In genomic region chr2:24836206-24836605, GRCh38 we compare ENCODE assay signal across 18 cellular contexts. TPM values are rescaled to one million over a fixed set of nuclear protein-coding genes. Genes with fewer than 3 reads are reported as not detected.
DNase-seq lines count a peak whose midpoint lies in the region; ATAC-seq and TF ChIP-seq lines count a peak whose summit lies in the region.
"Had no signal": no experiment of that assay in that cellular context is flagged by ENCODE, and none has a peak within 500 bp of the region (broad histone marks: within the 10 kb centered on the region; RNA-seq: fewer than 3 reads in every experiment).

No MANE protein-coding gene starts in this region.

- no peak for ATAC-seq in stimulated activated naive CD8-positive, alpha-beta T cell treated with anti-CD3 and anti-CD28 coated beads, Interleukin-15, amount 100 ng/mL, for 72 hours
- no peak for ATAC-seq in foreskin keratinocyte
- ATAC-seq: A549 had no signal

- H3K27me3 Mint-ChIP-seq in chondrocyte (ENCODE audit: low read depth) = no peaks in the 10 kb centered on the region
- peaks cover 10% of the 10 kb centered on the region for H3K27me3 Mint-ChIP-seq in neural progenitor cell (ENCODE audit: insufficient read depth, low read depth)
- no peaks in the 10 kb centered on the region for H3K27me3 Mint-ChIP-seq in stimulated activated naive CD8-positive, alpha-beta T cell treated with anti-CD3 and anti-CD28 coated beads, Interleukin-15, amount 100 ng/mL, for 72 hours
- H3K27me3 Mint-ChIP-seq: CD4-positive, alpha-beta memory T cell had no signal

- no peak overlapping the region for H2AFZ ChIP-seq in neural progenitor cell (replicated peaks)

- no peaks in the 10 kb centered on the region for H3K79me2 ChIP-seq in neural progenitor cell (ENCODE audit: low read depth)

- no peak overlapping the region for H3K27ac ChIP-seq in neural progenitor cell
- H3K27ac ChIP-seq in ovary = no peak overlapping the region
- no peak overlapping the region for H3K27ac ChIP-seq in foreskin keratinocyte
- H3K27ac ChIP-seq: A549 had no signal

- peaks cover 20% of the 10 kb centered on the region for H3F3A ChIP-seq in neural progenitor cell (ENCODE audit: low read depth)

- TF ChIP-seq EP300 in ovary (IDR thresholded peaks at IDR 0.05) = no peak

- intact Hi-C loops in ovary (cut with DNase I) = loop anchor here in 1 of 4 donors (10.0 kb wide), 1 partner anchor 289 kb away; no protein-coding TSS in a partner anchor

- H3K27ac Mint-ChIP-seq in chondrocyte (ENCODE audit: unreplicated experiment) = no peak overlapping the region
- H3K27ac Mint-ChIP-seq in neural progenitor cell = peak overlapping the region; percentile 46
- H3K27ac Mint-ChIP-seq in stimulated activated naive CD8-positive, alpha-beta T cell treated with anti-CD3 and anti-CD28 coated beads, Interleukin-15, amount 100 ng/mL, for 72 hours = peak overlapping the region in 1 of 2 donors; percentile 64

- no peak overlapping the region for H3K9ac ChIP-seq in neural progenitor cell

- no peak for TF ChIP-seq POLR2A in ovary (IDR thresholded peaks at IDR 0.05)

- H3K9me3 Mint-ChIP-seq in chondrocyte (ENCODE audit: low read depth) = no peaks in the 10 kb centered on the region
- H3K9me3 Mint-ChIP-seq in neural progenitor cell = no peaks in the 10 kb centered on the region
- H3K9me3 Mint-ChIP-seq in stimulated activated naive CD8-positive, alpha-beta T cell treated with anti-CD3 and anti-CD28 coated beads, Interleukin-15, amount 100 ng/mL, for 72 hours = no peaks in the 10 kb centered on the region
- H3K9me3 Mint-ChIP-seq: CD4-positive, alpha-beta memory T cell had no signal

- DNase-seq in chondrocyte (ENCODE audit: low spot score) (peak; percentile 61), neural progenitor cell (ENCODE audit: low spot score) (no peak), ovary (peak in 3 of 5 donors; percentile 12 to 22 (median 15)), NCI-H510A (lab: John Stamatoyannopoulos, UW) (no peak), foreskin keratinocyte (no peak)
- no peak for DNase-seq in activated T-cell treated with anti-CD3 and anti-CD28 coated beads, Interleukin-2, amount 50 U/mL, for 48 hours
- no peak for DNase-seq in stimulated activated naive CD8-positive, alpha-beta T cell treated with anti-CD3 and anti-CD28 coated beads, Interleukin-15, amount 100 ng/mL, for 72 hours
- DNase-seq: 8988T; ACHN; AML-193; C1 segment of cervical spinal cord; Calu3; CD4-positive, alpha-beta memory T cell; COR-L47; DND-41; GOT3 had no signal

- H3K27me3 ChIP-seq in neural progenitor cell = no peaks in the 10 kb centered on the region
- no peaks in the 10 kb centered on the region for H3K27me3 ChIP-seq in ovary
- no peaks in the 10 kb centered on the region for H3K27me3 ChIP-seq in foreskin keratinocyte

- H3K4me1 Mint-ChIP-seq in chondrocyte (ENCODE audit: low read depth) (peaks cover 2% of the 10 kb centered on the region), neural progenitor cell (peaks cover 28% of the 10 kb centered on the region)
- H3K4me1 Mint-ChIP-seq in stimulated activated naive CD8-positive, alpha-beta T cell treated with anti-CD3 and anti-CD28 coated beads, Interleukin-15, amount 100 ng/mL, for 72 hours = no peaks in the 10 kb centered on the region
- H3K4me1 Mint-ChIP-seq: CD4-positive, alpha-beta memory T cell had no signal

- WGBS in ovary, 3 donors = 89 to 98% (median 93%) methylated on average over 8 of the region's 8 CpGs

- H3K36me3 Mint-ChIP-seq in chondrocyte (ENCODE audit: low read depth) = peaks cover 25% of the 10 kb centered on the region
- H3K36me3 Mint-ChIP-seq in neural progenitor cell = peaks cover 26% of the 10 kb centered on the region

- H3K9me3 ChIP-seq in neural progenitor cell (ENCODE audit: low read depth) (no peaks in the 10 kb centered on the region), ovary (no peaks in the 10 kb centered on the region)
- H3K9me3 ChIP-seq: A549, HAP-1 had no signal

- TF ChIP-seq CTCF in chondrocyte (IDR thresholded peaks at IDR 0.05) (no peak), neural progenitor cell (IDR thresholded peaks at IDR 0.05) (no peak), ovary (IDR thresholded peaks at IDR 0.05) (no peak), foreskin keratinocyte (conservative IDR thresholded peaks at IDR 0.05) (no peak)

- no peaks in the 10 kb centered on the region for H4K20me1 ChIP-seq in neural progenitor cell (ENCODE audit: low read depth)

- H3K4me1 ChIP-seq in neural progenitor cell (peaks cover 22% of the 10 kb centered on the region), ovary (ENCODE audit: insufficient read depth) (no peaks in the 10 kb centered on the region), foreskin keratinocyte (no peaks in the 10 kb centered on the region)
- H3K4me1 ChIP-seq: A549, HAP-1 had no signal

- H3K4me3 ChIP-seq in neural progenitor cell (no peak overlapping the region), ovary (no peak overlapping the region)
- H3K4me3 ChIP-seq: A549, HAP-1 had no signal

- H3K36me3 ChIP-seq in neural progenitor cell (no peaks in the 10 kb centered on the region), ovary (no peaks in the 10 kb centered on the region)

- H3K4me2 ChIP-seq in neural progenitor cell = no peak overlapping the region
- H3K4me2 ChIP-seq: A549 had no signal

- H3K4me3 Mint-ChIP-seq in chondrocyte (ENCODE audit: unreplicated experiment) = no peak overlapping the region
- no peak overlapping the region for H3K4me3 Mint-ChIP-seq in neural progenitor cell
- no peak overlapping the region for H3K4me3 Mint-ChIP-seq in stimulated activated naive CD8-positive, alpha-beta T cell treated with anti-CD3 and anti-CD28 coated beads, Interleukin-15, amount 100 ng/mL, for 72 hours
- H3K4me3 Mint-ChIP-seq: CD4-positive, alpha-beta memory T cell had no signal

RNA-seq across cellular contexts. Expression of gene CENPO, which starts 43.0 kb away (rescaled TPM):
- total RNA-seq in chondrocyte = 10.6 to 17.8 TPM (median 10.9 TPM) in 3 replicates
- total RNA-seq in neural progenitor cell (ENCODE audit: low replicate concordance) = 50.6 and 52.2 TPM in 2 replicates
- total RNA-seq in ovary = 1 to 10 TPM; 1.0 to 3.9 (median 2.4) TPM
- 1 to 10 TPM; 1.7 to 4.7 TPM for polyA plus RNA-seq in ovary
- 29.8 and 31.2 TPM in 2 replicates for total RNA-seq in foreskin keratinocyte
- polyA plus RNA-seq in foreskin keratinocyte = 16.9 and 21.7 TPM in 2 replicates

RNA-seq across cellular contexts. Expression of gene PTRHD1, which starts 43.0 kb away (rescaled TPM):
- total RNA-seq in chondrocyte (31.0 to 32.5 TPM (median 32.0 TPM) in 3 replicates), neural progenitor cell (ENCODE audit: low replicate concordance) (41.6 and 59.5 TPM in 2 replicates), ovary (10 to 100 TPM; 14.9 to 68.1 (median 21.1) TPM), foreskin keratinocyte (17.6 and 17.8 TPM in 2 replicates)
- polyA plus RNA-seq in ovary (10 to 100 TPM; 21.0 to 57.8 TPM), foreskin keratinocyte (34.6 and 35.4 TPM in 2 replicates)

Comparison
In these comparisons a context has a peak if more than half of its experiments do, and no peak if none do; other contexts are left out.
1. DNase-seq: peak in chondrocyte (single experiment) and ovary (3 of 5); none in neural progenitor cell (single experiment), activated T-cell treated with anti-CD3 and anti-CD28 coated beads, Interleukin-2, amount 50 U/mL, for 48 hours (0 of 2), NCI-H510A (single experiment), stimulated activated naive CD8-positive, alpha-beta T cell treated with anti-CD3 and anti-CD28 coated beads, Interleukin-15, amount 100 ng/mL, for 72 hours (0 of 2) and foreskin keratinocyte (0 of 2).